In genomic region chr11:67508486-67509121, GRCh38 we compare ENCODE assay signal across 8 cellular contexts. TPM values are rescaled to one million over a fixed set of nuclear protein-coding genes. Genes with fewer than 3 reads are reported as not detected.
DNase-seq lines count a peak whose midpoint lies in the region; ATAC-seq and TF ChIP-seq lines count a peak whose summit lies in the region.

No MANE protein-coding gene starts in this region.

- H3K27me3 ChIP-seq in CD4-positive, alpha-beta T cell (ENCODE audit: control insufficient read depth, insufficient read depth, low read length) = no peaks in the 10 kb centered on the region
- H3K27me3 ChIP-seq in ectodermal cell (ENCODE audit: control insufficient read depth, insufficient read depth, low read length, poor library complexity, severe bottlenecking) (peaks cover 7% of the 10 kb centered on the region), lung (ENCODE audit: control insufficient read depth, insufficient read depth) (no peaks in the 10 kb centered on the region)

- H3K27ac ChIP-seq in CD4-positive, alpha-beta T cell (ENCODE audit: low read depth, low read length) = peak overlapping the region; percentile 97
- H3K27ac ChIP-seq in ectodermal cell (ENCODE audit: insufficient read depth, low read depth, low read length, poor library complexity, severe bottlenecking) (peak overlapping the region; percentile 93), lung (ENCODE audit: low read depth in 1 of 2, low read length in 1 of 2) (peak overlapping the region; percentile 97 to 99)

- peak; percentile 97 to 100 (median 99) for DNase-seq in CD4-positive, alpha-beta T cell
- DNase-seq in HK-2 (ENCODE audit: unreplicated experiment) (peak; percentile 95), NCI-H82 treated with DMSO at 0.1 percent for 48 hours (lab: John Stamatoyannopoulos, UW; ENCODE audit: unreplicated experiment) (peak; percentile 85), lung (ENCODE audit: low spot score) (peak; percentile 98)
- peak; percentile 100 for DNase-seq in activated CD8-positive, alpha-beta T cell treated with anti-CD3 and anti-CD28 coated beads for 36 hours
- DNase-seq in stimulated activated CD4-positive, alpha-beta T cell treated with anti-CD3 and anti-CD28 coated beads, TNF-alpha, amount 100 ng/mL, for 24 hours (ENCODE audit: low read depth in 3 of 3) = peak; percentile 98 to 99 (median 98)

- H3K27ac Mint-ChIP-seq in CD4-positive, alpha-beta T cell = peak overlapping the region; percentile 98
- H3K27ac Mint-ChIP-seq in activated CD8-positive, alpha-beta T cell treated with anti-CD3 and anti-CD28 coated beads for 36 hours = peak overlapping the region; percentile 82

- H3K36me3 ChIP-seq in ectodermal cell (ENCODE audit: control insufficient read depth, insufficient read depth, low read length) (no peaks in the 10 kb centered on the region), lung (ENCODE audit: control insufficient read depth in 2 of 2, insufficient read depth in 2 of 2, low read length in 2 of 2) (peaks cover 0 to 3% of the 10 kb centered on the region in 2 donors)

- ATAC-seq in CD4-positive, alpha-beta T cell (ENCODE audit: poor library complexity) = peak; percentile 44
- peak; percentile 41 for ATAC-seq in GM19455 (IDR thresholded peaks at IDR 0.05; ENCODE audit: unreplicated experiment)
- peak; percentile 28 for ATAC-seq in activated CD8-positive, alpha-beta T cell treated with anti-CD3 and anti-CD28 coated beads for 36 hours
- ATAC-seq in lung (ENCODE audit: insufficient read depth, low FRiP score) = peak; percentile 56

- no peaks in the 10 kb centered on the region for H3K9me3 ChIP-seq in CD4-positive, alpha-beta T cell (ENCODE audit: control insufficient read depth, low read length)
- no peaks in the 10 kb centered on the region for H3K9me3 ChIP-seq in ectodermal cell (ENCODE audit: control insufficient read depth, low read length)
- no peaks in the 10 kb centered on the region for H3K9me3 ChIP-seq in lung (ENCODE audit: control insufficient read depth in 2 of 2, insufficient read depth in 1 of 2, low read length in 1 of 2)

- peak overlapping the region; percentile 93 for H3K4me3 Mint-ChIP-seq in CD4-positive, alpha-beta T cell
- peak overlapping the region; percentile 89 for H3K4me3 Mint-ChIP-seq in activated CD8-positive, alpha-beta T cell treated with anti-CD3 and anti-CD28 coated beads for 36 hours

- no peaks in the 10 kb centered on the region for H3K27me3 Mint-ChIP-seq in CD4-positive, alpha-beta T cell
- no peaks in the 10 kb centered on the region for H3K27me3 Mint-ChIP-seq in activated CD8-positive, alpha-beta T cell treated with anti-CD3 and anti-CD28 coated beads for 36 hours

- H3K4me3 ChIP-seq in ectodermal cell (ENCODE audit: insufficient read depth, low read depth, low read length) (peak overlapping the region; percentile 82), lung (peak overlapping the region; percentile 63)

- H3K36me3 Mint-ChIP-seq in CD4-positive, alpha-beta T cell (ENCODE audit: low read depth) = peaks cover 19% of the 10 kb centered on the region
- H3K36me3 Mint-ChIP-seq in activated CD8-positive, alpha-beta T cell treated with anti-CD3 and anti-CD28 coated beads for 36 hours (ENCODE audit: low read depth) = peaks cover 11% of the 10 kb centered on the region

- no peaks in the 10 kb centered on the region for H3K9me3 Mint-ChIP-seq in CD4-positive, alpha-beta T cell
- no peaks in the 10 kb centered on the region for H3K9me3 Mint-ChIP-seq in activated CD8-positive, alpha-beta T cell treated with anti-CD3 and anti-CD28 coated beads for 36 hours

- WGBS in ectodermal cell, 2 experiments = 1 to 2% methylated on average over 55 to 57 of the region's 57 CpGs
- WGBS in lung, 2 donors = 1% methylated on average over 53 to 57 of the region's 57 CpGs

- peaks cover 38% of the 10 kb centered on the region for H3K4me1 Mint-ChIP-seq in CD4-positive, alpha-beta T cell (ENCODE audit: low read depth)
- H3K4me1 Mint-ChIP-seq in activated CD8-positive, alpha-beta T cell treated with anti-CD3 and anti-CD28 coated beads for 36 hours (ENCODE audit: low read depth) = peaks cover 28% of the 10 kb centered on the region

- no peak for TF ChIP-seq CTCF in CD4-positive, alpha-beta T cell (IDR thresholded peaks at IDR 0.05)
- no peak for TF ChIP-seq CTCF in activated CD8-positive, alpha-beta T cell treated with anti-CD3 and anti-CD28 coated beads for 36 hours (IDR thresholded peaks at IDR 0.05)
- TF ChIP-seq CTCF in lung (IDR thresholded peaks at IDR 0.05; ENCODE audit: control extremely low read depth, extremely low read depth) = no peak

- peaks cover 16% of the 10 kb centered on the region for H3K4me1 ChIP-seq in ectodermal cell (ENCODE audit: control insufficient read depth, insufficient read depth, low read length)
- peaks cover 0 to 23% of the 10 kb centered on the region in 2 donors for H3K4me1 ChIP-seq in lung (ENCODE audit: control insufficient read depth in 2 of 2, insufficient read depth in 2 of 2, low read length in 2 of 2)

- CTCF ChIA-PET in CD4-positive, alpha-beta T cell (lab: Charles Lee) = interaction anchor here (1.1 to 1.3 kb wide), 2 partner anchors 107 to 119 kb away, joined by 3 read pairs; partner anchors contain the start of gene PPP1CA
- CTCF ChIA-PET in activated CD8-positive, alpha-beta T cell treated with anti-CD3 and anti-CD28 coated beads for 36 hours (lab: Charles Lee) = interaction anchor here (1.1 to 1.5 kb wide), 3 partner anchors 40 to 157 kb away, joined by 5 to 6 read pairs (median 5); partner anchors contain the start of genes PTPRCAP and TMEM134

- intact Hi-C loops in CD4-positive, alpha-beta T cell (cut with DNase I, micrococcal nuclease) = loop anchor here (1.0 to 10.0 kb wide), 7 partner anchors 44 to 266 kb away; partner anchors contain the start of genes CARNS1 (in 1 of the 2), NDUFV1 (in 1 of the 2), POLD4 (in 1 of the 2) and PPP1CA (in 1 of the 2)
- intact Hi-C loops in activated CD8-positive, alpha-beta T cell treated with anti-CD3 and anti-CD28 coated beads for 36 hours (cut with micrococcal nuclease) = loop anchor here (5.0 kb wide), 1 partner anchor 71 kb away; the partner anchor contains the start of gene PTPRCAP

- POLR2A ChIA-PET in CD4-positive, alpha-beta T cell (lab: Charles Lee) = interaction anchor here (0.6 to 1.1 kb wide), 7 partner anchors 26 to 183 kb away, joined by 3 to 6 read pairs (median 3); partner anchors contain the start of genes AIP, PTPRCAP and TBC1D10C
- POLR2A ChIA-PET in activated CD8-positive, alpha-beta T cell treated with anti-CD3 and anti-CD28 coated beads for 36 hours (lab: Charles Lee) = interaction anchor here (0.7 to 1.5 kb wide), 2 partner anchors 23 to 26 kb away, joined by 3 to 5 read pairs; partner anchors contain the start of gene AIP

RNA-seq across cellular contexts. Expression of gene CDK2AP2, which starts 0.6 kb away (rescaled TPM):
- total RNA-seq in CD4-positive, alpha-beta T cell = 10 to 100 TPM; 19.5 to 22.0 TPM
- total RNA-seq in activated CD8-positive, alpha-beta T cell treated with anti-CD3 and anti-CD28 coated beads for 36 hours = 10 to 100 TPM; 53.5 to 55.5 TPM
- polyA plus RNA-seq in ectodermal cell (2013, experiment 1 of 4) = 31.7 TPM
- polyA plus RNA-seq in ectodermal cell (2013, experiment 2 of 4) = 26.2 TPM
- polyA plus RNA-seq in ectodermal cell (2013, experiment 3 of 4) = 29.8 TPM
- polyA plus RNA-seq in ectodermal cell (2013, experiment 4 of 4) = 30.6 TPM
- 100 to 1,000 TPM in 1 of 2 donors, 10 to 100 TPM in 1; 21.7 to 128 TPM for total RNA-seq in lung
- 100 to 1,000 TPM; 114 to 149 TPM for polyA plus RNA-seq in lung

RNA-seq across cellular contexts. Expression of gene PITPNM1, which starts 3.4 kb away (rescaled TPM):
- total RNA-seq in CD4-positive, alpha-beta T cell = 10 to 100 TPM; 90.0 to 94.8 TPM
- 10 to 100 TPM; 87.8 to 88.1 TPM for total RNA-seq in activated CD8-positive, alpha-beta T cell treated with anti-CD3 and anti-CD28 coated beads for 36 hours
- 43.7 TPM for polyA plus RNA-seq in ectodermal cell (2013, experiment 1 of 4)
- polyA plus RNA-seq in ectodermal cell (2013, experiment 2 of 4) = 49.6 TPM
- polyA plus RNA-seq in ectodermal cell (2013, experiment 3 of 4) = 34.6 TPM
- 34.4 TPM for polyA plus RNA-seq in ectodermal cell (2013, experiment 4 of 4)
- total RNA-seq in lung = 10 to 100 TPM; 36.4 to 67.3 TPM
- 10 to 100 TPM; 23.2 to 36.2 TPM for polyA plus RNA-seq in lung

RNA-seq across cellular contexts. Expression of gene CABP2, which starts 14.6 kb away (rescaled TPM):
- total RNA-seq in CD4-positive, alpha-beta T cell = not detected
- total RNA-seq in activated CD8-positive, alpha-beta T cell treated with anti-CD3 and anti-CD28 coated beads for 36 hours = not detected
- not detected for polyA plus RNA-seq in ectodermal cell (2013, experiment 1 of 4)
- not detected for polyA plus RNA-seq in ectodermal cell (2013, experiment 2 of 4)
- polyA plus RNA-seq in ectodermal cell (2013, experiment 3 of 4) = not detected
- polyA plus RNA-seq in ectodermal cell (2013, experiment 4 of 4) = not detected
- not detected for total RNA-seq in lung
- polyA plus RNA-seq in lung = not detected

RNA-seq across cellular contexts. Expression of gene AIP, which starts 25.8 kb away (rescaled TPM):
- total RNA-seq in CD4-positive, alpha-beta T cell = 100 to 1,000 TPM; 115 to 117 TPM
- 100 to 1,000 TPM; 145 to 146 TPM for total RNA-seq in activated CD8-positive, alpha-beta T cell treated with anti-CD3 and anti-CD28 coated beads for 36 hours
- polyA plus RNA-seq in ectodermal cell (2013, experiment 1 of 4) = 37.5 TPM
- polyA plus RNA-seq in ectodermal cell (2013, experiment 2 of 4) = 34.0 TPM
- 32.2 TPM for polyA plus RNA-seq in ectodermal cell (2013, experiment 3 of 4)
- 34.2 TPM for polyA plus RNA-seq in ectodermal cell (2013, experiment 4 of 4)
- 10 to 100 TPM; 60.0 to 64.8 TPM for total RNA-seq in lung
- 100 to 1,000 TPM in 1 of 2 donors, 10 to 100 TPM in 1; 82.8 to 126 TPM for polyA plus RNA-seq in lung

RNA-seq across cellular contexts. Expression of gene TMEM134, which starts 39.6 kb away (rescaled TPM):
- total RNA-seq in CD4-positive, alpha-beta T cell = 10 to 100 TPM; 49.9 to 52.4 TPM
- total RNA-seq in activated CD8-positive, alpha-beta T cell treated with anti-CD3 and anti-CD28 coated beads for 36 hours = 10 to 100 TPM; 56.0 to 59.2 TPM
- polyA plus RNA-seq in ectodermal cell (2013, experiment 1 of 4) = 52.0 TPM
- polyA plus RNA-seq in ectodermal cell (2013, experiment 2 of 4) = 53.5 TPM
- 54.2 TPM for polyA plus RNA-seq in ectodermal cell (2013, experiment 3 of 4)
- polyA plus RNA-seq in ectodermal cell (2013, experiment 4 of 4) = 65.0 TPM
- total RNA-seq in lung = 10 to 100 TPM; 32.5 to 84.2 TPM
- polyA plus RNA-seq in lung = 10 to 100 TPM; 82.0 to 91.4 TPM

Comparison
In these comparisons a context has a peak if more than half of its experiments do, and no peak if none do; other contexts are left out.
1. Peak in every context shown above with its lines: DNase-seq, ATAC-seq, H3K4me3 ChIP-seq and H3K27ac ChIP-seq.